ENCODE assay signal across 1 cellular context in genomic region chr7:151366141-151366871, GRCh38.
TF ChIP-seq lines count a peak whose summit lies in the region.

No MANE protein-coding gene starts in this region.

TF ChIP-seq in SK-N-SH, 30 proteins besides CTCF, POLR2A, EP300 and RAD21:
- no peak for TF ChIP-seq IRF3 (IDR thresholded peaks at IDR 0.05; ENCODE audit: low read depth, low read length)
- TF ChIP-seq FOSL2 (IDR thresholded peaks at IDR 0.05; ENCODE audit: borderline replicate concordance, low read depth), result no peak
- no peak for TF ChIP-seq MAX (IDR thresholded peaks at IDR 0.05; ENCODE audit: low read depth)
- TF ChIP-seq TAF1 (IDR thresholded peaks at IDR 0.05; ENCODE audit: borderline replicate concordance, low read depth, low read length), result no peak
- no peak for TF ChIP-seq MEF2A (IDR thresholded peaks at IDR 0.05; ENCODE audit: borderline replicate concordance, low read depth)
